In genomic region chr18:58579561-58580047, GRCh38 we compare ENCODE assay signal across 13 cellular contexts. TPM values are rescaled to one million over a fixed set of nuclear protein-coding genes. Genes with fewer than 3 reads are reported as not detected.
DNase-seq lines count a peak whose midpoint lies in the region; ATAC-seq and TF ChIP-seq lines count a peak whose summit lies in the region.
"Had no signal": no experiment of that assay in that cellular context is flagged by ENCODE, and none has a peak within 500 bp of the region (broad histone marks: within the 10 kb centered on the region; RNA-seq: fewer than 3 reads in every experiment).

No MANE protein-coding gene starts in this region.

- no peak overlapping the region for H2AFZ ChIP-seq in hepatocyte

- H3K4me3 Mint-ChIP-seq in MCF 10A (ENCODE audit: unreplicated experiment) = no peak overlapping the region
- H3K4me3 Mint-ChIP-seq in stimulated activated naive CD8-positive, alpha-beta T cell treated with anti-CD3 and anti-CD28 coated beads, Interleukin-15, amount 100 ng/mL, for 72 hours = peak overlapping the region; percentile 71 to 82
- H3K4me3 Mint-ChIP-seq: B cell had no signal

- H3K4me3 ChIP-seq in breast epithelium (no peak overlapping the region), hepatocyte (no peak overlapping the region)

- TF ChIP-seq POLR2A in breast epithelium (IDR thresholded peaks at IDR 0.05) = no peak

- no peaks in the 10 kb centered on the region for H3K27me3 Mint-ChIP-seq in MCF 10A (ENCODE audit: insufficient read depth, unreplicated experiment)
- H3K27me3 Mint-ChIP-seq in stimulated activated naive CD8-positive, alpha-beta T cell treated with anti-CD3 and anti-CD28 coated beads, Interleukin-15, amount 100 ng/mL, for 72 hours = no peaks in the 10 kb centered on the region

- no TSS peak for BruUV-seq in MCF 10A (replicated peaks; lab: Mats Ljungman, UMichigan)

- H3K27ac Mint-ChIP-seq in MCF 10A (ENCODE audit: low read depth, unreplicated experiment) = no peak overlapping the region
- peak overlapping the region in 1 of 2 donors; percentile 94 for H3K27ac Mint-ChIP-seq in stimulated activated naive CD8-positive, alpha-beta T cell treated with anti-CD3 and anti-CD28 coated beads, Interleukin-15, amount 100 ng/mL, for 72 hours
- H3K27ac Mint-ChIP-seq: B cell had no signal

- H3K4me1 Mint-ChIP-seq in MCF 10A (ENCODE audit: insufficient read depth, unreplicated experiment) = peaks cover 12% of the 10 kb centered on the region
- peaks cover 26% of the 10 kb centered on the region for H3K4me1 Mint-ChIP-seq in stimulated activated naive CD8-positive, alpha-beta T cell treated with anti-CD3 and anti-CD28 coated beads, Interleukin-15, amount 100 ng/mL, for 72 hours

- H4K20me1 ChIP-seq in hepatocyte (ENCODE audit: insufficient read depth, poor library complexity, severe bottlenecking) = no peaks in the 10 kb centered on the region

- no peaks in the 10 kb centered on the region for H3K9me2 ChIP-seq in hepatocyte (replicated peaks; ENCODE audit: insufficient read depth)

- H3K36me3 Mint-ChIP-seq in MCF 10A (ENCODE audit: insufficient read depth, unreplicated experiment) = no peaks in the 10 kb centered on the region

- H3K27ac ChIP-seq in breast epithelium (no peak overlapping the region), hepatocyte (peak overlapping the region; percentile 88)

- no peak for TF ChIP-seq CTCF in MCF 10A (IDR thresholded peaks at IDR 0.05; ENCODE audit: unreplicated experiment)
- no peak for TF ChIP-seq CTCF in breast epithelium (IDR thresholded peaks at IDR 0.05)
- TF ChIP-seq CTCF in hepatocyte (IDR thresholded peaks at IDR 0.05; ENCODE audit: poor library complexity) = no peak

- 77% methylated on average over 11 of the region's 11 CpGs for WGBS in hepatocyte (ENCODE audit: low lambda C conversion rate, missing lambda C conversion rate)

- no peaks in the 10 kb centered on the region for H3K27me3 ChIP-seq in breast epithelium
- no peaks in the 10 kb centered on the region for H3K27me3 ChIP-seq in hepatocyte

- H3K79me2 ChIP-seq in hepatocyte = no peaks in the 10 kb centered on the region

- H3K4me2 ChIP-seq in hepatocyte = peak overlapping the region; percentile 45

- intact Hi-C loops in MCF 10A (cut with micrococcal nuclease) (loop anchor here (5.0 kb wide), 2 partner anchors 37 to 58 kb away; no protein-coding TSS in a partner anchor), breast epithelium (cut with DNase I; ENCODE audit: low total_unique reads) (no loop called here)

- H3K36me3 ChIP-seq in breast epithelium = no peaks in the 10 kb centered on the region
- no peaks in the 10 kb centered on the region for H3K36me3 ChIP-seq in hepatocyte (replicated peaks; ENCODE audit: insufficient read depth, low read depth)

- H3K9me3 ChIP-seq in breast epithelium (no peaks in the 10 kb centered on the region), hepatocyte (ENCODE audit: low read depth) (no peaks in the 10 kb centered on the region)

- peak; percentile 44 for ATAC-seq in SK-N-SH treated with all-trans-retinoic acid at 6 μM for 48 hours
- ATAC-seq in stimulated activated naive CD8-positive, alpha-beta T cell treated with anti-CD3 and anti-CD28 coated beads, Interleukin-15, amount 100 ng/mL, for 72 hours = no peak

- DNase-seq in MCF 10A (ENCODE audit: unreplicated experiment) = peak; percentile 9
- DNase-seq in breast epithelium (ENCODE audit: low spot score in 2 of 2) = no peak
- DNase-seq in hepatocyte (ENCODE audit: low spot score) = no peak
- DNase-seq in stimulated activated naive CD8-positive, alpha-beta T cell treated with anti-CD3 and anti-CD28 coated beads, Interleukin-15, amount 100 ng/mL, for 72 hours = no peak
- DNase-seq in MV-4-11 (lab: John Stamatoyannopoulos, UW) = no peak
- no peak for DNase-seq in midbrain (lab: John Stamatoyannopoulos, UW)
- DNase-seq in DMS153 (lab: John Stamatoyannopoulos, UW) = no peak
- DNase-seq: activated CD4-positive, CD25-positive, alpha-beta regulatory T cell treated with anti-CD3 and anti-CD28 coated beads, Interleukin-2, amount 50 U/mL, for 72 hours; activated naive CD4-positive, alpha-beta T cell treated with Interleukin-2 at 50 U/mL for 16 hours; NCI-H2081; posterior cingulate gyrus had no signal

- no peaks in the 10 kb centered on the region for H3K9me3 Mint-ChIP-seq in MCF 10A (ENCODE audit: unreplicated experiment)
- H3K9me3 Mint-ChIP-seq in stimulated activated naive CD8-positive, alpha-beta T cell treated with anti-CD3 and anti-CD28 coated beads, Interleukin-15, amount 100 ng/mL, for 72 hours = peaks cover 0 to 9% of the 10 kb centered on the region in 2 donors

- H3K4me1 ChIP-seq in breast epithelium = no peaks in the 10 kb centered on the region
- peaks cover 12% of the 10 kb centered on the region for H3K4me1 ChIP-seq in hepatocyte (ENCODE audit: insufficient read depth)

- CTCF ChIA-PET in MCF 10A (lab: Yijun Ruan, JAX) = no interaction called here

- POLR2A ChIA-PET in MCF 10A (lab: Yijun Ruan, JAX) = no interaction called here

TF ChIP-seq in SK-N-SH treated with all-trans-retinoic acid at 6 μM for 48 hours, 23 proteins besides CTCF, POLR2A, EP300 and RAD21:
- TF ChIP-seq ZNF70 (CRISPR knock-in tag; IDR thresholded peaks at IDR 0.05) (no peak), CREB5 (CRISPR knock-in tag; IDR thresholded peaks at IDR 0.05; ENCODE audit: low read depth) (no peak), ISL1 (CRISPR knock-in tag; IDR thresholded peaks at IDR 0.05) (peak; percentile 54), SNAI2 (CRISPR knock-in tag; IDR thresholded peaks at IDR 0.05) (no peak), TOX (CRISPR knock-in tag; IDR thresholded peaks at IDR 0.05; ENCODE audit: borderline replicate concordance) (no peak), BACH2 (CRISPR knock-in tag; IDR thresholded peaks at IDR 0.05; ENCODE audit: borderline replicate concordance) (no peak), ZNF8 (CRISPR knock-in tag; IDR thresholded peaks at IDR 0.05) (no peak), ZFP30 (CRISPR knock-in tag; IDR thresholded peaks at IDR 0.05) (no peak), ESRRG (CRISPR knock-in tag; IDR thresholded peaks at IDR 0.05) (no peak)
TF ChIP-seq in SK-N-SH treated with all-trans-retinoic acid at 6 μM for 48 hours: peak in this region for 1.

RNA-seq across cellular contexts. Expression of gene ALPK2, which starts 49.3 kb away (rescaled TPM):
- total RNA-seq in MCF 10A (2022) (0.16 and 0.37 TPM in 2 replicates), breast epithelium (1 to 10 TPM in 1 of 3 donors, under 1 TPM in 2; under 0.01 to 1.8 (median 0.29) TPM), hepatocyte (22.8 and 25.0 TPM in 2 replicates)
- 13.6 and 18.5 TPM in 2 replicates for polyA plus RNA-seq in hepatocyte
